Comparison of ENCODE assay signal across 9 cellular contexts in genomic region chr3:112175037-112175436, GRCh38. TPM values are rescaled to one million over a fixed set of nuclear protein-coding genes. Genes with fewer than 3 reads are reported as not detected.
"Had no signal": no experiment of that assay in that cellular context is flagged by ENCODE, and none has a peak within 500 bp of the region (broad histone marks: within the 10 kb centered on the region; RNA-seq: fewer than 3 reads in every experiment).

No MANE protein-coding gene starts in this region.

- H3K9me3 Mint-ChIP-seq: HFFc6 had no signal

- H3K4me3 ChIP-seq: GM23248, HAP-1 had no signal

- DNase-seq: GM23248, GOT3, H7, HFFc6 had no signal

- H3K36me3 ChIP-seq: HAP-1 had no signal

- H3K27ac Mint-ChIP-seq: HFFc6, IgD-negative memory B cell had no signal

- H3K36me3 Mint-ChIP-seq: IgD-negative memory B cell had no signal

- H3K4me3 Mint-ChIP-seq: HFFc6, IgD-negative memory B cell had no signal

- H3K27ac ChIP-seq: GM23248, HL-60 had no signal

- H3K27me3 Mint-ChIP-seq: IgD-negative memory B cell had no signal

- H3K4me1 ChIP-seq: HAP-1 had no signal

- H2AFZ ChIP-seq: GM23248 had no signal

- ATAC-seq: HCT116, HepG2 had no signal

- H3K9ac ChIP-seq: GM23248 had no signal

- H3K9me3 ChIP-seq: HAP-1 had no signal

RNA-seq across cellular contexts. Expression of gene GCSAM, which starts 42.0 kb away (rescaled TPM):
- polyA plus RNA-seq: HepG2 had no signal
